ENCODE assay signal across 36 cellular contexts in genomic region chr3:137568880-137569279, GRCh38.
"Had no signal": no experiment of that assay in that cellular context is flagged by ENCODE, and none has a peak within 500 bp of the region (broad histone marks: within the 10 kb centered on the region; RNA-seq: fewer than 3 reads in every experiment).

No MANE protein-coding gene starts in this region.

- H3K36me3 ChIP-seq: MG63 had no signal

- H3K9me3 ChIP-seq: MG63 had no signal

- DNase-seq: Karpas-422, Kasumi-1, MG63, MM.1S, MV-4-11, NCI-H1048, NCI-H1092, NCI-H1092 treated with DMSO at 0.1 percent for 48 hours, NCI-H1105, NCI-H1105 treated with DMSO at 0.1 percent for 48 hours, NCI-H1417, NCI-H1417 treated with DMSO at 0.1 percent for 48 hours, NCI-H1436, NCI-H1436 treated with DMSO at 0.1 percent for 48 hours, NCI-H146, NCI-H1694, NCI-H1694 treated with DMSO at 0.1 percent for 48 hours, NCI-H187, NCI-H187 treated with DMSO at 0.1 percent for 48 hours, NCI-H1930, NCI-H2029, NCI-H2029 treated with DMSO at 0.1 percent for 48 hours, NCI-H2081, NCI-H2081 treated with DMSO at 0.1 percent for 48 hours, NCI-H2107, NCI-H2171, NCI-H2171 treated with DMSO at 0.1 percent for 48 hours, NCI-H2227 treated with DMSO at 0.1 percent for 48 hours, NCI-H226, NCI-H345, NCI-H446, NCI-H446 treated with DMSO at 0.1 percent for 48 hours, NCI-H510A, NCI-H510A treated with DMSO at 0.1 percent for 48 hours, NCI-H524, NCI-H524 treated with DMSO at 0.1 percent for 48 hours had no signal

- H3K4me3 ChIP-seq: MG63 had no signal
